1 cellular context compared by ENCODE assay signal in genomic region chr9:92133949-92134604, GRCh38.
TF ChIP-seq lines count a peak whose summit lies in the region.

No MANE protein-coding gene starts in this region.

TF ChIP-seq in HepG2, 621 proteins besides CTCF, POLR2A, EP300 and RAD21 (continued from another document and continues in another):
- TF ChIP-seq ZNF687 (CRISPR knock-in tag; IDR thresholded peaks at IDR 0.05), result peak; percentile 67
- TF ChIP-seq HNRNPL (IDR thresholded peaks at IDR 0.05; ENCODE audit: low read depth, low read length), result 0 out of 2 replicates have a peak, but pooled peaks have one; percentile 63
- TF ChIP-seq PLSCR1 (CRISPR knock-in tag; IDR thresholded peaks at IDR 0.05; ENCODE audit: borderline replicate concordance), result no peak
- TF ChIP-seq NFYC (CRISPR knock-in tag; IDR thresholded peaks at IDR 0.05), result peak; percentile 16; the same call in 1 of the 2 replicates
- peak; percentile 35 for TF ChIP-seq FOSL2 (CRISPR knock-in tag; IDR thresholded peaks at IDR 0.05)
- peak; percentile 45; the same call in 1 of the 2 replicates for TF ChIP-seq ZNF788 (CRISPR knock-in tag; IDR thresholded peaks at IDR 0.05; ENCODE audit: borderline replicate concordance)
- no peak for TF ChIP-seq ZBTB2 (CRISPR knock-in tag; IDR thresholded peaks at IDR 0.05; ENCODE audit: low read depth)
- 0 out of 2 replicates have a peak, but pooled peaks have one; percentile 29 for TF ChIP-seq KAT8 (CRISPR knock-in tag; IDR thresholded peaks at IDR 0.05)
- TF ChIP-seq PAX8 (CRISPR knock-in tag; IDR thresholded peaks at IDR 0.05; ENCODE audit: borderline replicate concordance), result no peak
- 0 out of 2 replicates have a peak, but pooled peaks have one; percentile 28 for TF ChIP-seq ARID5B (CRISPR knock-in tag; IDR thresholded peaks at IDR 0.05)
- TF ChIP-seq ZNF136 (CRISPR knock-in tag; IDR thresholded peaks at IDR 0.05; ENCODE audit: low read depth), result no peak
- no peak for TF ChIP-seq MLXIP (CRISPR knock-in tag; IDR thresholded peaks at IDR 0.05; ENCODE audit: borderline replicate concordance)
- peak; percentile 72 for TF ChIP-seq SMC3 (IDR thresholded peaks at IDR 0.05; ENCODE audit: low read length)
- TF ChIP-seq ZXDC (CRISPR knock-in tag; IDR thresholded peaks at IDR 0.05), result no peak
- no peak for TF ChIP-seq ZFY (CRISPR knock-in tag; IDR thresholded peaks at IDR 0.05)
- peak; percentile 44 for TF ChIP-seq NFYB (CRISPR knock-in tag; IDR thresholded peaks at IDR 0.05)
- no peak for TF ChIP-seq SRSF1 (optimal IDR thresholded peaks at IDR 0.05; ENCODE audit: low read depth, low read length)
- no peak for TF ChIP-seq SP1 (IDR thresholded peaks at IDR 0.05)
- TF ChIP-seq SP1 (CRISPR knock-in tag; IDR thresholded peaks at IDR 0.05), result 0 out of 2 replicates have a peak, but pooled peaks have one; percentile 50
- no peak for TF ChIP-seq HMGA1 (CRISPR knock-in tag; conservative IDR thresholded peaks at IDR 0.05)
- TF ChIP-seq ZNF768 (CRISPR knock-in tag; IDR thresholded peaks at IDR 0.05), result peak; percentile 26; the same call in 1 of the 2 replicates
- TF ChIP-seq SALL1 (CRISPR knock-in tag; IDR thresholded peaks at IDR 0.05), result no peak
- TF ChIP-seq MTA1 (CRISPR knock-in tag; IDR thresholded peaks at IDR 0.05; ENCODE audit: borderline replicate concordance), result no peak
- no peak for TF ChIP-seq HIVEP1 (CRISPR knock-in tag; IDR thresholded peaks at IDR 0.05)
- TF ChIP-seq ZNF383 (CRISPR knock-in tag; IDR thresholded peaks at IDR 0.05; ENCODE audit: borderline replicate concordance), result no peak
- TF ChIP-seq KIAA2018 (CRISPR knock-in tag; IDR thresholded peaks at IDR 0.05; ENCODE audit: borderline replicate concordance), result no peak
- peak; percentile 66; the same call in 1 of the 2 replicates for TF ChIP-seq ZNF580 (CRISPR knock-in tag; IDR thresholded peaks at IDR 0.05; ENCODE audit: borderline replicate concordance, low read depth)
- TF ChIP-seq TARDBP (CRISPR knock-in tag; IDR thresholded peaks at IDR 0.05), result no peak
- TF ChIP-seq PHF8 (CRISPR knock-in tag; IDR thresholded peaks at IDR 0.05), result peak; percentile 29; the same call in 1 of the 2 replicates
- no peak for TF ChIP-seq ZFP62 (CRISPR knock-in tag; IDR thresholded peaks at IDR 0.05)
- TF ChIP-seq ZFX (CRISPR knock-in tag; IDR thresholded peaks at IDR 0.05; ENCODE audit: low read depth), result peak; percentile 45
- no peak for TF ChIP-seq WIZ (CRISPR knock-in tag; IDR thresholded peaks at IDR 0.05)
